ENCODE assay signal across 2 cellular contexts in the genomic region with DNA sequence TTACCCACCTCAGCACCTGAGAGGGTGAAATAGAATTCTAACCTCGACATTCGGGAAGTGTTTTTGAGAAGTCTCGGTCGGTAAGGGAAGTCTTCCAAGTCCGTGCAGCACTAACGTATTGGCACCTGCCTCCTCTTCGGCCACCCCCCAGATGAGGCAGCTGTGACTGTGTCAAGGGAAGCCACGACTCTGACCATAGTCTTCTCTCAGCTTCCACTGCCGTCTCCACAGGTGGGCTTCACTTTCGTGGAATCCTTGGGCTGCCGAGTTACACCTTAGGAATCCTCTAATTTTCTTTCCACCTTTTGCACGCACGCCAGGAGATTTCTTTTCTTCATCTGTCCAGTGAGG.
TF ChIP-seq lines count a peak whose summit lies in the region.

No MANE protein-coding gene starts in this region.

TF ChIP-seq in HEK293T, 16 proteins besides CTCF, POLR2A, EP300 and RAD21:
- TF ChIP-seq, protein P1, sequence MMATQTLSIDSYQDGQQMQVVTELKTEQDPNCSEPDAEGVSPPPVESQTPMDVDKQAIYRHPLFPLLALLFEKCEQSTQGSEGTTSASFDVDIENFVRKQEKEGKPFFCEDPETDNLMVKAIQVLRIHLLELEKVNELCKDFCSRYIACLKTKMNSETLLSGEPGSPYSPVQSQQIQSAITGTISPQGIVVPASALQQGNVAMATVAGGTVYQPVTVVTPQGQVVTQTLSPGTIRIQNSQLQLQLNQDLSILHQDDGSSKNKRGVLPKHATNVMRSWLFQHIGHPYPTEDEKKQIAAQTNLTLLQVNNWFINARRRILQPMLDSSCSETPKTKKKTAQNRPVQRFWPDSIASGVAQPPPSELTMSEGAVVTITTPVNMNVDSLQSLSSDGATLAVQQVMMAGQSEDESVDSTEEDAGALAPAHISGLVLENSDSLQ (IDR thresholded peaks at IDR 0.05): no peak
- TF ChIP-seq FOXM1 (IDR thresholded peaks at IDR 0.05; ENCODE audit: borderline replicate concordance) (no peak), ELF4 (IDR thresholded peaks at IDR 0.05) (no peak), CTBP1 (IDR thresholded peaks at IDR 0.05; ENCODE audit: borderline replicate concordance) (no peak), SP1 (IDR thresholded peaks at IDR 0.05) (no peak), NFRKB (IDR thresholded peaks at IDR 0.05) (no peak), HDGF (IDR thresholded peaks at IDR 0.05; ENCODE audit: borderline replicate concordance) (no peak), TARDBP (IDR thresholded peaks at IDR 0.05) (no peak), ZNF384 (IDR thresholded peaks at IDR 0.05) (no peak), SUZ12 (IDR thresholded peaks at IDR 0.05) (no peak), ARNT (IDR thresholded peaks at IDR 0.05) (no peak)

TF ChIP-seq in H1, 55 proteins besides CTCF, POLR2A, EP300 and RAD21:
- peak; percentile 26 for TF ChIP-seq KDM4A (IDR thresholded peaks at IDR 0.05; ENCODE audit: low read depth, low read length, severe bottlenecking)
- TF ChIP-seq, protein P2, sequence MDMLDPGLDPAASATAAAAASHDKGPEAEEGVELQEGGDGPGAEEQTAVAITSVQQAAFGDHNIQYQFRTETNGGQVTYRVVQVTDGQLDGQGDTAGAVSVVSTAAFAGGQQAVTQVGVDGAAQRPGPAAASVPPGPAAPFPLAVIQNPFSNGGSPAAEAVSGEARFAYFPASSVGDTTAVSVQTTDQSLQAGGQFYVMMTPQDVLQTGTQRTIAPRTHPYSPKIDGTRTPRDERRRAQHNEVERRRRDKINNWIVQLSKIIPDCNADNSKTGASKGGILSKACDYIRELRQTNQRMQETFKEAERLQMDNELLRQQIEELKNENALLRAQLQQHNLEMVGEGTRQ (IDR thresholded peaks at IDR 0.05; ENCODE audit: low read length): no peak
